Comparison of ENCODE assay signal across 20 cellular contexts in genomic region chrX:124829930-124830329, GRCh38.
A peak's percentile ranks its signal among the peaks of the same experiment; 100 is the strongest.
DNase-seq lines count a peak whose midpoint lies in the region; ATAC-seq lines count a peak whose summit lies in the region.
"Had no signal": no experiment of that assay in that cellular context is flagged by ENCODE, and none has a peak within 500 bp of the region (broad histone marks: within the 10 kb centered on the region; RNA-seq: fewer than 3 reads in every experiment).

No MANE protein-coding gene starts in this region.

- H2AFZ ChIP-seq in Karpas-422 (ENCODE audit: low read length), result no peak overlapping the region

- peaks cover 6% of the 10 kb centered on the region for H3K4me1 ChIP-seq in Karpas-422 (ENCODE audit: low read length)

- DNase-seq in DMS53 (lab: John Stamatoyannopoulos, UW) (peak; percentile 2), DMS53 treated with DMSO at 0.1 percent for 48 hours (lab: John Stamatoyannopoulos, UW; ENCODE audit: unreplicated experiment) (no peak), Karpas-422 (peak; percentile 48)
- DNase-seq in activated naive CD8-positive, alpha-beta T cell treated with anti-CD3 and anti-CD28 coated beads, Interleukin-2, amount 50 U/mL, for 24 hours, result peak; percentile 2
- DNase-seq: activated CD4-positive, CD25-positive, alpha-beta regulatory T cell; activated gamma-delta T cell; aorta; NCI-H1436; NCI-H510A; T-helper 9 cell had no signal

- ATAC-seq in GM18511 (IDR thresholded peaks at IDR 0.05; ENCODE audit: unreplicated experiment), result peak; percentile 60
- ATAC-seq in activated naive CD8-positive, alpha-beta T cell treated with anti-CD3 and anti-CD28 coated beads, Interleukin-2, amount 50 U/mL, for 24 hours, result peak; percentile 75
- no peak for ATAC-seq in GM21447 (IDR thresholded peaks at IDR 0.05; ENCODE audit: unreplicated experiment)
- no peak for ATAC-seq in HG03135 (IDR thresholded peaks at IDR 0.05; ENCODE audit: unreplicated experiment)
- no peak for ATAC-seq in HG02798 (IDR thresholded peaks at IDR 0.05; ENCODE audit: poor library complexity, unreplicated experiment)

- H3K9me3 ChIP-seq in Karpas-422 (ENCODE audit: low read length), result no peaks in the 10 kb centered on the region
- H3K9me3 ChIP-seq: neutrophil had no signal

- no peaks in the 10 kb centered on the region for H3K79me2 ChIP-seq in Karpas-422 (ENCODE audit: low read length)

- no peak overlapping the region for H3K4me3 Mint-ChIP-seq in activated naive CD8-positive, alpha-beta T cell treated with anti-CD3 and anti-CD28 coated beads, Interleukin-2, amount 50 U/mL, for 24 hours
- H3K4me3 Mint-ChIP-seq: B cell; central memory CD8-positive, alpha-beta T cell; type B pancreatic cell had no signal

- H3K9me3 Mint-ChIP-seq in activated naive CD8-positive, alpha-beta T cell treated with anti-CD3 and anti-CD28 coated beads, Interleukin-2, amount 50 U/mL, for 24 hours, result no peaks in the 10 kb centered on the region
- H3K9me3 Mint-ChIP-seq: central memory CD8-positive, alpha-beta T cell; type B pancreatic cell had no signal

- no peaks in the 10 kb centered on the region for H3K36me3 ChIP-seq in Karpas-422 (ENCODE audit: insufficient read depth, low read length)
- H3K36me3 ChIP-seq: neutrophil had no signal

- no peaks in the 10 kb centered on the region for H3K27me3 ChIP-seq in Karpas-422 (ENCODE audit: low read length)
- H3K27me3 ChIP-seq: neutrophil had no signal

- H3K27ac ChIP-seq in Karpas-422 (ENCODE audit: low read length), result no peak overlapping the region
- H3K27ac ChIP-seq: 22Rv1, neutrophil had no signal

- H3K4me1 Mint-ChIP-seq in activated naive CD8-positive, alpha-beta T cell treated with anti-CD3 and anti-CD28 coated beads, Interleukin-2, amount 50 U/mL, for 24 hours, result peaks cover 18% of the 10 kb centered on the region
- H3K4me1 Mint-ChIP-seq: B cell had no signal

- no peaks in the 10 kb centered on the region for H3K27me3 Mint-ChIP-seq in activated naive CD8-positive, alpha-beta T cell treated with anti-CD3 and anti-CD28 coated beads, Interleukin-2, amount 50 U/mL, for 24 hours
- H3K27me3 Mint-ChIP-seq: B cell; central memory CD8-positive, alpha-beta T cell; type B pancreatic cell had no signal

- H3K4me3 ChIP-seq in Karpas-422 (ENCODE audit: low read length), result no peak overlapping the region
- H3K4me3 ChIP-seq: lung had no signal

- H3K4me2 ChIP-seq in Karpas-422 (ENCODE audit: low read depth, low read length, poor library complexity, severe bottlenecking), result no peak overlapping the region

- no peak overlapping the region for H3K27ac Mint-ChIP-seq in activated naive CD8-positive, alpha-beta T cell treated with anti-CD3 and anti-CD28 coated beads, Interleukin-2, amount 50 U/mL, for 24 hours
- H3K27ac Mint-ChIP-seq: B cell, type B pancreatic cell had no signal

- no peaks in the 10 kb centered on the region for H3K9me2 ChIP-seq in Karpas-422 (replicated peaks; ENCODE audit: insufficient read depth, low read length)

- H3K9ac ChIP-seq in Karpas-422 (ENCODE audit: low read length), result no peak overlapping the region

- no peaks in the 10 kb centered on the region for H4K20me1 ChIP-seq in Karpas-422 (ENCODE audit: insufficient read depth, low read depth, low read length)

- H3K36me3 Mint-ChIP-seq in activated naive CD8-positive, alpha-beta T cell treated with anti-CD3 and anti-CD28 coated beads, Interleukin-2, amount 50 U/mL, for 24 hours (ENCODE audit: low read depth), result no peaks in the 10 kb centered on the region
- H3K36me3 Mint-ChIP-seq: type B pancreatic cell had no signal

Comparison
In these comparisons a context has a peak if more than half of its experiments do, and no peak if none do; other contexts are left out.
1. ATAC-seq: peak in GM18511 (single experiment) and activated naive CD8-positive, alpha-beta T cell treated with anti-CD3 and anti-CD28 coated beads, Interleukin-2, amount 50 U/mL, for 24 hours (single experiment); none in GM21447 (single experiment), HG03135 (single experiment) and HG02798 (single experiment).